8 cellular contexts compared by ENCODE assay signal in genomic region chr9:96619491-96620154, GRCh38.
A peak's percentile ranks its signal among the peaks of the same experiment; 100 is the strongest.
DNase-seq lines count a peak whose midpoint lies in the region; ATAC-seq lines count a peak whose summit lies in the region.

Gene CDC14B (minus strand): TSS chr9:96619843. CDS start chr9:96619378, 465 bp downstream.

- peak within 1 kb of the TSS; percentile 68 for H3K9ac ChIP-seq in endocrine pancreas (ENCODE audit: control insufficient read depth, insufficient read depth, low read length)

- H3K4me1 ChIP-seq in endocrine pancreas (ENCODE audit: control insufficient read depth, insufficient read depth, low read length): no peaks in the 10 kb centered on the region

- H3K27me3 ChIP-seq in endocrine pancreas (ENCODE audit: control insufficient read depth, insufficient read depth, low read length): no peaks in the 10 kb centered on the region

- ATAC-seq in HG03175 (IDR thresholded peaks at IDR 0.05; ENCODE audit: unreplicated experiment): peak; percentile 56
- no peak for ATAC-seq in HG03135 (IDR thresholded peaks at IDR 0.05; ENCODE audit: unreplicated experiment)

- no peaks in the 10 kb centered on the region for H3K9me3 ChIP-seq in endocrine pancreas (ENCODE audit: control insufficient read depth, low read length)

- H3K36me3 ChIP-seq in endocrine pancreas (ENCODE audit: control insufficient read depth, insufficient read depth, low read length): no peaks in the 10 kb centered on the region

- peak within 1 kb of the TSS; percentile 69 for H3K4me3 ChIP-seq in endocrine pancreas (ENCODE audit: control insufficient read depth, insufficient read depth, low read length)

- DNase-seq in DMS153 treated with DMSO at 0.1 percent for 48 hours (lab: John Stamatoyannopoulos, UW; ENCODE audit: unreplicated experiment): peak; percentile 94
- DNase-seq in NCI-H748 treated with DMSO at 0.1 percent for 48 hours (lab: John Stamatoyannopoulos, UW): peak; percentile 52
- DNase-seq in activated CD8-positive, alpha-beta memory T cell treated with anti-CD3 and anti-CD28 coated beads, Interleukin-2, amount 50 U/mL, for 24 hours (ENCODE audit: extremely low read depth): peak; percentile 45
- peak; percentile 93 for DNase-seq in medulla oblongata (ENCODE audit: extremely low spot score)
- peak; percentile 6 to 62 (median 26) for DNase-seq in stimulated activated CD4-positive, alpha-beta T cell treated with anti-CD3 and anti-CD28 coated beads, TNF-alpha, amount 100 ng/mL, for 1 hour (ENCODE audit: low read depth in 3 of 3, low spot score in 1 of 3)

Comparison
In these comparisons a context has a peak if more than half of its experiments do, and no peak if none do; other contexts are left out.
1. DNase-seq: peak in every context shown above with its lines; median percentile 94 in DMS153 treated with DMSO at 0.1 percent for 48 hours; 93 in medulla oblongata; 52 in NCI-H748 treated with DMSO at 0.1 percent for 48 hours; 45 in activated CD8-positive, alpha-beta memory T cell treated with anti-CD3 and anti-CD28 coated beads, Interleukin-2, amount 50 U/mL, for 24 hours; 26 in stimulated activated CD4-positive, alpha-beta T cell treated with anti-CD3 and anti-CD28 coated beads, TNF-alpha, amount 100 ng/mL, for 1 hour.